17 cellular contexts compared by ENCODE assay signal in the genomic region with DNA sequence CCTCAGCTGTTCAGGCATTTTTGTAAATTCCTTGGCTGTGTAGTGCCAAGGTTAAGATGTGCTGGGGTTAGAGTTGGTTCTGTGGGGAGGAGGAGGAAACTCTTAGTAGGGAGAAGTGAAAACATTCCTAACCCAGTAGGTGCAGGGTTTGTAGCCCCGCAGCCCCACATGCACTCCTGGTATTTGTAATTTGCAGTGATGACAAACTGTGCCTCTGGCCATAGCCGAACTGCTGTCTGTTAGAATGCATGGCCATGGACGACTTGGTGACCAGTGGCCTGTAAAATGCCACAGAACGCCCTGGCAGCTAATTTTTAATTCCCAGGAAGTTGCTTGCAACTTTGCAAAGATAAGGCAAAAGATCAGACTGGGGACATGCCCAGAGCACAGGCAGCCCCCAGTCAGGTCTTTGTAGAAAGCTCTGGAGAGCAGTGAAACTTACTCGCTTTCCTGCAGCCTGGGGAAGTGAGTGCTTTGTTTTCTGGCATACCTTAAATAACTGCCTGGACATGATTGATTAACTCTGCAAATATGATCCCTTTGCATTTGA. TPM values are rescaled to one million over a fixed set of nuclear protein-coding genes. Genes with fewer than 3 reads are reported as not detected.
DNase-seq lines count a peak whose midpoint lies in the region; ATAC-seq and TF ChIP-seq lines count a peak whose summit lies in the region.
"Had no signal": no experiment of that assay in that cellular context is flagged by ENCODE, and none has a peak within 500 bp of the region (broad histone marks: within the 10 kb centered on the region; RNA-seq: fewer than 3 reads in every experiment).

No MANE protein-coding gene starts in this region.

- peak overlapping the region; percentile 4 to 91 for H3K18ac ChIP-seq in mesenchymal stem cell (ENCODE audit: low read depth in 1 of 2, low read length in 2 of 2)

- H3K27ac ChIP-seq in HUES6 (ENCODE audit: low read depth, low read length) (peak overlapping the region; percentile 52), mesenchymal stem cell (ENCODE audit: low read length, poor library complexity, severe bottlenecking) (peak overlapping the region; percentile 76), thyroid gland (no peak overlapping the region)
- H3K27ac ChIP-seq: ascending aorta, BLaER1 had no signal

- H3K27me3 Mint-ChIP-seq in chondrocyte (ENCODE audit: low read depth): no peaks in the 10 kb centered on the region
- H3K27me3 Mint-ChIP-seq in natural killer cell treated with Interleukin-12 subunit alpha and Interleukin-12 subunit beta and Interleukin-15 and Interleukin-18, amount 100 ng/mL, for 72 hours: peaks cover 4 to 26% of the 10 kb centered on the region in 2 donors

- TF ChIP-seq POLR2A in thyroid gland (IDR thresholded peaks at IDR 0.05): no peak

- H3K27me3 ChIP-seq in HUES6 (ENCODE audit: control insufficient read depth, insufficient read depth, low read length): no peaks in the 10 kb centered on the region
- H3K27me3 ChIP-seq in mesenchymal stem cell (ENCODE audit: control insufficient read depth in 1 of 2, insufficient read depth in 1 of 2, low read length in 2 of 2): peaks cover 0 to 23% of the 10 kb centered on the region in 2 experiments
- H3K27me3 ChIP-seq in thyroid gland: no peaks in the 10 kb centered on the region
- H3K27me3 ChIP-seq: ascending aorta, BLaER1 had no signal

- H4K8ac ChIP-seq in mesenchymal stem cell (ENCODE audit: low read length): peak overlapping the region; percentile 72

- H3K4me1 Mint-ChIP-seq in chondrocyte (ENCODE audit: low read depth): peaks cover 34% of the 10 kb centered on the region
- no peaks in the 10 kb centered on the region for H3K4me1 Mint-ChIP-seq in natural killer cell treated with Interleukin-12 subunit alpha and Interleukin-12 subunit beta and Interleukin-15 and Interleukin-18, amount 100 ng/mL, for 72 hours (ENCODE audit: low read depth in 2 of 2)
- H3K4me1 Mint-ChIP-seq: activated T-helper 17 cell treated with anti-CD3 and anti-CD28 coated beads, Interleukin-2, amount 50 U/mL, for 72 hours had no signal

- H2BK12ac ChIP-seq in mesenchymal stem cell (ENCODE audit: low read length in 2 of 2): peak overlapping the region in 1 of 2 experiments; percentile 63

- peak overlapping the region; percentile 33 for H3K4me2 ChIP-seq in mesenchymal stem cell (ENCODE audit: low read length, poor library complexity, severe bottlenecking)
- H3K4me2 ChIP-seq: BLaER1 had no signal

- no peak overlapping the region for H3K23ac ChIP-seq in mesenchymal stem cell (ENCODE audit: low read length in 2 of 2)

- 17% methylated on average over 5 of the region's 5 CpGs for WGBS in mesenchymal stem cell
- WGBS in thyroid gland, 2 donors: 20 to 38% methylated on average over 5 of the region's 5 CpGs

- H3K4me3 ChIP-seq in HUES6 (ENCODE audit: low read depth, low read length) (no peak overlapping the region), mesenchymal stem cell (ENCODE audit: insufficient read depth in 1 of 2, low read depth in 1 of 2, low read length in 2 of 2) (no peak overlapping the region), thyroid gland (replicated peaks in 1 of 3) (no peak overlapping the region)
- H3K4me3 ChIP-seq: ascending aorta, BLaER1 had no signal

- no peak for TF ChIP-seq CTCF in chondrocyte (IDR thresholded peaks at IDR 0.05)
- TF ChIP-seq CTCF in thyroid gland (IDR thresholded peaks at IDR 0.05): no peak

- peak overlapping the region; percentile 37 for H3K4me3 Mint-ChIP-seq in chondrocyte (ENCODE audit: unreplicated experiment)
- H3K4me3 Mint-ChIP-seq in natural killer cell treated with Interleukin-12 subunit alpha and Interleukin-12 subunit beta and Interleukin-15 and Interleukin-18, amount 100 ng/mL, for 72 hours: no peak overlapping the region
- H3K4me3 Mint-ChIP-seq: activated T-helper 17 cell treated with anti-CD3 and anti-CD28 coated beads, Interleukin-2, amount 50 U/mL, for 72 hours had no signal

- peak overlapping the region; percentile 4 for H4K91ac ChIP-seq in mesenchymal stem cell (ENCODE audit: low read length)

- H2AFZ ChIP-seq in mesenchymal stem cell (ENCODE audit: low read depth, low read length): no peak overlapping the region

- H3K9me3 Mint-ChIP-seq in chondrocyte (ENCODE audit: low read depth): no peaks in the 10 kb centered on the region
- H3K9me3 Mint-ChIP-seq in natural killer cell treated with Interleukin-12 subunit alpha and Interleukin-12 subunit beta and Interleukin-15 and Interleukin-18, amount 100 ng/mL, for 72 hours: no peaks in the 10 kb centered on the region
- H3K9me3 Mint-ChIP-seq: activated T-helper 17 cell treated with anti-CD3 and anti-CD28 coated beads, Interleukin-2, amount 50 U/mL, for 72 hours had no signal

- no peaks in the 10 kb centered on the region for H3K79me1 ChIP-seq in mesenchymal stem cell (replicated peaks; ENCODE audit: low read length, poor library complexity, severe bottlenecking)

- H3K4ac ChIP-seq in mesenchymal stem cell (ENCODE audit: low read depth in 1 of 2, low read length in 2 of 2): no peak overlapping the region

- no peaks in the 10 kb centered on the region for H3K36me3 Mint-ChIP-seq in chondrocyte (ENCODE audit: low read depth)
- no peaks in the 10 kb centered on the region for H3K36me3 Mint-ChIP-seq in natural killer cell treated with Interleukin-12 subunit alpha and Interleukin-12 subunit beta and Interleukin-15 and Interleukin-18, amount 100 ng/mL, for 72 hours

- H3K4me1 ChIP-seq in HUES6 (ENCODE audit: control insufficient read depth, insufficient read depth, low read length) (peaks cover 52% of the 10 kb centered on the region), mesenchymal stem cell (ENCODE audit: control insufficient read depth, insufficient read depth, low read depth, low read length) (peaks cover 7% of the 10 kb centered on the region), thyroid gland (peaks cover 0 to 11% of the 10 kb centered on the region in 2 donors)

- H2BK5ac ChIP-seq in mesenchymal stem cell (ENCODE audit: low read depth, low read length, poor library complexity, severe bottlenecking): no peak overlapping the region

- H2AK5ac ChIP-seq in mesenchymal stem cell (ENCODE audit: low read length, severe bottlenecking): no peak overlapping the region

- H3K9me3 ChIP-seq in HUES6 (ENCODE audit: control insufficient read depth, insufficient read depth, low read depth, low read length) (no peaks in the 10 kb centered on the region), mesenchymal stem cell (ENCODE audit: control insufficient read depth, low read length) (no peaks in the 10 kb centered on the region), thyroid gland (no peaks in the 10 kb centered on the region)
- H3K9me3 ChIP-seq: ascending aorta, BLaER1 had no signal

- peak overlapping the region; percentile 84 for H3K27ac Mint-ChIP-seq in chondrocyte (ENCODE audit: unreplicated experiment)
- no peak overlapping the region for H3K27ac Mint-ChIP-seq in natural killer cell treated with Interleukin-12 subunit alpha and Interleukin-12 subunit beta and Interleukin-15 and Interleukin-18, amount 100 ng/mL, for 72 hours
- H3K27ac Mint-ChIP-seq: activated T-helper 17 cell treated with anti-CD3 and anti-CD28 coated beads, Interleukin-2, amount 50 U/mL, for 72 hours had no signal

- intact Hi-C loops in thyroid gland (cut with DNase I): no loop called here

- ATAC-seq in natural killer cell treated with Interleukin-12 subunit alpha and Interleukin-12 subunit beta and Interleukin-15 and Interleukin-18, amount 100 ng/mL, for 72 hours: no peak
- ATAC-seq: activated T-helper 17 cell treated with anti-CD3 and anti-CD28 coated beads, Interleukin-2, amount 50 U/mL, for 72 hours had no signal

- no peak overlapping the region for H2BK15ac ChIP-seq in mesenchymal stem cell (ENCODE audit: low read depth, poor library complexity, severe bottlenecking)

- no peak for DNase-seq in chondrocyte (ENCODE audit: low spot score)
- DNase-seq in mesenchymal stem cell: no peak
- DNase-seq in thyroid gland: peak; percentile 6 to 30
- DNase-seq in natural killer cell treated with Interleukin-12 subunit alpha and Interleukin-12 subunit beta and Interleukin-15 and Interleukin-18, amount 100 ng/mL, for 72 hours (ENCODE audit: low spot score): no peak
- no peak for DNase-seq in NCI-H510A (lab: John Stamatoyannopoulos, UW)
- DNase-seq in DMS153 treated with DMSO at 0.1 percent for 48 hours (lab: John Stamatoyannopoulos, UW; ENCODE audit: unreplicated experiment): no peak
- DNase-seq: midbrain; NCI-H187 treated with DMSO at 0.1 percent for 48 hours; NCI-H510A treated with DMSO at 0.1 percent for 48 hours; stimulated activated CD4-positive, alpha-beta T cell treated with anti-CD3 and anti-CD28 coated beads, Interleukin-15, amount 100 ng/mL, for 24 hours had no signal

- no peaks in the 10 kb centered on the region for H3K36me3 ChIP-seq in HUES6 (ENCODE audit: control insufficient read depth, insufficient read depth, low read length)
- H3K36me3 ChIP-seq in mesenchymal stem cell (ENCODE audit: control insufficient read depth in 1 of 2, insufficient read depth in 2 of 2, low read depth in 1 of 2, low read length in 2 of 2): no peaks in the 10 kb centered on the region
- H3K36me3 ChIP-seq in thyroid gland: no peaks in the 10 kb centered on the region
- H3K36me3 ChIP-seq: ascending aorta, BLaER1 had no signal

- H3K9ac ChIP-seq in HUES6 (ENCODE audit: low read length) (peak overlapping the region; percentile 59), mesenchymal stem cell (ENCODE audit: low read length) (no peak overlapping the region)
- H3K9ac ChIP-seq: BLaER1 had no signal

- no peak overlapping the region for H2BK120ac ChIP-seq in mesenchymal stem cell (ENCODE audit: low read depth, low read length)

- no peak overlapping the region for H3K14ac ChIP-seq in mesenchymal stem cell (ENCODE audit: low read length in 2 of 2)

RNA-seq across cellular contexts. Expression of a gene that starts 38.4 kb away (rescaled TPM):
- total RNA-seq in chondrocyte (0.36 to 1.2 TPM in 2 of 3 replicates, not detected in the other), thyroid gland (under 1 TPM in 1 of 4 donors, not detected in 3; 0.40 TPM)
- polyA plus RNA-seq in mesenchymal stem cell (2013, experiment 1 of 2): 22.6 TPM
- polyA plus RNA-seq in mesenchymal stem cell (2013, experiment 2 of 2): 21.2 TPM
- not detected for total RNA-seq in natural killer cell treated with Interleukin-12 subunit alpha and Interleukin-12 subunit beta and Interleukin-15 and Interleukin-18, amount 100 ng/mL, for 72 hours
- total RNA-seq: activated T-helper 17 cell treated with anti-CD3 and anti-CD28 coated beads, Interleukin-2, amount 50 U/mL, for 72 hours; ascending aorta; dermis microvascular lymphatic vessel endothelial cell; posterior vena cava; subcutaneous adipose tissue had no signal

Comparison
In these comparisons a context has a peak if more than half of its experiments do, and no peak if none do; other contexts are left out.
1. H3K27ac ChIP-seq: peak in HUES6 (single experiment) and mesenchymal stem cell (single experiment); none in thyroid gland (0 of 3).
2. DNase-seq: peak in thyroid gland (2 of 2); none in chondrocyte (single experiment), mesenchymal stem cell (single experiment), natural killer cell treated with Interleukin-12 subunit alpha and Interleukin-12 subunit beta and Interleukin-15 and Interleukin-18, amount 100 ng/mL, for 72 hours (single experiment), NCI-H510A (single experiment) and DMS153 treated with DMSO at 0.1 percent for 48 hours (single experiment).